Comparison of ENCODE assay signal across 13 cellular contexts in genomic region chr5:151174612-151175101, GRCh38. TPM values are rescaled to one million over a fixed set of nuclear protein-coding genes. Genes with fewer than 3 reads are reported as not detected.
A peak's percentile ranks its signal among the peaks of the same experiment; 100 is the strongest.
DNase-seq lines count a peak whose midpoint lies in the region; ATAC-seq and TF ChIP-seq lines count a peak whose summit lies in the region.
"Had no signal": no experiment of that assay in that cellular context is flagged by ENCODE, and none has a peak within 500 bp of the region (broad histone marks: within the 10 kb centered on the region; RNA-seq: fewer than 3 reads in every experiment).

No MANE protein-coding gene starts in this region.

- no peaks in the 10 kb centered on the region for H3K9me3 Mint-ChIP-seq in activated naive CD8-positive, alpha-beta T cell (ENCODE audit: low read depth)
- no peaks in the 10 kb centered on the region for H3K9me3 Mint-ChIP-seq in activated naive CD8-positive, alpha-beta T cell treated with anti-CD3 and anti-CD28 coated beads for 36 hours
- H3K9me3 Mint-ChIP-seq in activated CD8-positive, alpha-beta memory T cell treated with anti-CD3 and anti-CD28 coated beads, Interleukin-2, amount 10 ng/mL, durations not matched to agents 7 days and 5 days (ENCODE audit: low read depth) = no peaks in the 10 kb centered on the region

- ATAC-seq in activated CD8-positive, alpha-beta memory T cell treated with anti-CD3 and anti-CD28 coated beads, Interleukin-2, amount 10 ng/mL, durations not matched to agents 7 days and 5 days = no peak
- ATAC-seq in mucosa of descending colon (peak; percentile 14), upper lobe of right lung (peak; percentile 40)

- no peak overlapping the region for H3K4me3 ChIP-seq in mucosa of descending colon
- H3K4me3 ChIP-seq in upper lobe of right lung = no peak overlapping the region
- H3K4me3 ChIP-seq: prostate gland had no signal

- H3K4me1 Mint-ChIP-seq in activated naive CD8-positive, alpha-beta T cell (ENCODE audit: low read depth) = peaks cover 29% of the 10 kb centered on the region
- peaks cover 15% of the 10 kb centered on the region for H3K4me1 Mint-ChIP-seq in activated naive CD8-positive, alpha-beta T cell treated with anti-CD3 and anti-CD28 coated beads for 36 hours
- peaks cover 12% of the 10 kb centered on the region for H3K4me1 Mint-ChIP-seq in activated CD8-positive, alpha-beta memory T cell treated with anti-CD3 and anti-CD28 coated beads, Interleukin-2, amount 10 ng/mL, durations not matched to agents 7 days and 5 days

- no peak overlapping the region for H3K4me3 Mint-ChIP-seq in activated naive CD8-positive, alpha-beta T cell
- no peak overlapping the region for H3K4me3 Mint-ChIP-seq in activated naive CD8-positive, alpha-beta T cell treated with anti-CD3 and anti-CD28 coated beads for 36 hours
- H3K4me3 Mint-ChIP-seq in activated CD8-positive, alpha-beta memory T cell treated with anti-CD3 and anti-CD28 coated beads, Interleukin-2, amount 10 ng/mL, durations not matched to agents 7 days and 5 days = no peak overlapping the region

- peak overlapping the region; percentile 46 for H3K27ac Mint-ChIP-seq in activated naive CD8-positive, alpha-beta T cell
- no peak overlapping the region for H3K27ac Mint-ChIP-seq in activated naive CD8-positive, alpha-beta T cell treated with anti-CD3 and anti-CD28 coated beads for 36 hours
- no peak overlapping the region for H3K27ac Mint-ChIP-seq in activated CD8-positive, alpha-beta memory T cell treated with anti-CD3 and anti-CD28 coated beads, Interleukin-2, amount 10 ng/mL, durations not matched to agents 7 days and 5 days

- CTCF ChIA-PET in activated CD8-positive, alpha-beta memory T cell treated with anti-CD3 and anti-CD28 coated beads, Interleukin-2, amount 10 ng/mL, durations not matched to agents 7 days and 5 days (lab: Charles Lee) = no interaction called here

- no peaks in the 10 kb centered on the region for H3K4me1 ChIP-seq in mucosa of descending colon (ENCODE audit: low read depth)
- no peaks in the 10 kb centered on the region for H3K4me1 ChIP-seq in upper lobe of right lung
- H3K4me1 ChIP-seq: prostate gland had no signal

- H3K9me3 ChIP-seq in mucosa of descending colon = no peaks in the 10 kb centered on the region
- H3K9me3 ChIP-seq in upper lobe of right lung = no peaks in the 10 kb centered on the region
- H3K9me3 ChIP-seq: prostate gland had no signal

- peaks cover 7% of the 10 kb centered on the region for H3K36me3 Mint-ChIP-seq in activated naive CD8-positive, alpha-beta T cell
- H3K36me3 Mint-ChIP-seq in activated naive CD8-positive, alpha-beta T cell treated with anti-CD3 and anti-CD28 coated beads for 36 hours = peaks cover 12% of the 10 kb centered on the region
- peaks cover 17% of the 10 kb centered on the region for H3K36me3 Mint-ChIP-seq in activated CD8-positive, alpha-beta memory T cell treated with anti-CD3 and anti-CD28 coated beads, Interleukin-2, amount 10 ng/mL, durations not matched to agents 7 days and 5 days

- no peaks in the 10 kb centered on the region for H3K27me3 ChIP-seq in upper lobe of right lung

- TF ChIP-seq CTCF in mucosa of descending colon (IDR thresholded peaks at IDR 0.05) = no peak
- no peak for TF ChIP-seq CTCF in upper lobe of right lung (IDR thresholded peaks at IDR 0.05)

- H3K27me3 Mint-ChIP-seq in activated naive CD8-positive, alpha-beta T cell = no peaks in the 10 kb centered on the region
- no peaks in the 10 kb centered on the region for H3K27me3 Mint-ChIP-seq in activated naive CD8-positive, alpha-beta T cell treated with anti-CD3 and anti-CD28 coated beads for 36 hours
- no peaks in the 10 kb centered on the region for H3K27me3 Mint-ChIP-seq in activated CD8-positive, alpha-beta memory T cell treated with anti-CD3 and anti-CD28 coated beads, Interleukin-2, amount 10 ng/mL, durations not matched to agents 7 days and 5 days

- no peak for DNase-seq in activated naive CD8-positive, alpha-beta T cell treated with anti-CD3 and anti-CD28 coated beads for 36 hours
- DNase-seq in activated CD8-positive, alpha-beta memory T cell treated with anti-CD3 and anti-CD28 coated beads, Interleukin-2, amount 10 ng/mL, durations not matched to agents 7 days and 5 days = peak; percentile 34
- DNase-seq in mucosa of descending colon = no peak
- no peak for DNase-seq in upper lobe of right lung
- no peak for DNase-seq in dedifferentiated amniotic fluid mesenchymal stem cell (ENCODE audit: extremely low spot score)
- DNase-seq in CD1c-positive myeloid dendritic cell (ENCODE audit: extremely low spot score) = no peak
- DNase-seq in SW480 (ENCODE audit: low spot score) = no peak
- DNase-seq: activated CD4-positive, CD25-positive, alpha-beta regulatory T cell; caudate nucleus; EL; SIG-M5 had no signal

- no peak overlapping the region for H3K27ac ChIP-seq in upper lobe of right lung
- H3K27ac ChIP-seq: prostate gland had no signal

- no peaks in the 10 kb centered on the region for H3K36me3 ChIP-seq in mucosa of descending colon (ENCODE audit: low read depth)
- peaks cover 7% of the 10 kb centered on the region for H3K36me3 ChIP-seq in upper lobe of right lung
- H3K36me3 ChIP-seq: prostate gland had no signal

- intact Hi-C loops in mucosa of descending colon (cut with DNase I, micrococcal nuclease) = no loop called here
- intact Hi-C loops in upper lobe of right lung (cut with DNase I) = no loop called here

RNA-seq across cellular contexts. Expression of gene ANXA6, which starts 17.1 kb away (rescaled TPM):
- total RNA-seq in activated naive CD8-positive, alpha-beta T cell treated with anti-CD3 and anti-CD28 coated beads for 36 hours = 100 to 1,000 TPM; 407 to 417 TPM
- total RNA-seq in activated CD8-positive, alpha-beta memory T cell treated with anti-CD3 and anti-CD28 coated beads, Interleukin-2, amount 10 ng/mL, durations not matched to agents 7 days and 5 days = 100 to 1,000 TPM; 623 to 640 TPM
- total RNA-seq in mucosa of descending colon (100 to 1,000 TPM in 1 of 3 donors, 10 to 100 TPM in 2; 21.4 to 180 (median 68.0) TPM), upper lobe of right lung (143 TPM)

RNA-seq across cellular contexts. Expression of gene CCDC69, which starts 49.2 kb away (rescaled TPM):
- 10 to 100 TPM; 27.5 to 29.6 TPM for total RNA-seq in activated naive CD8-positive, alpha-beta T cell treated with anti-CD3 and anti-CD28 coated beads for 36 hours
- total RNA-seq in activated CD8-positive, alpha-beta memory T cell treated with anti-CD3 and anti-CD28 coated beads, Interleukin-2, amount 10 ng/mL, durations not matched to agents 7 days and 5 days = 10 to 100 TPM; 73.1 to 89.1 TPM
- 100 to 1,000 TPM in 1 of 3 donors, 10 to 100 TPM in 1, 1 to 10 TPM in 1; 8.8 to 190 (median 23.4) TPM for total RNA-seq in mucosa of descending colon
- total RNA-seq in upper lobe of right lung = 81.9 TPM
